ENCODE assay signal across 8 cellular contexts in genomic region chr14:24605435-24606190, GRCh38. TPM values are rescaled to one million over a fixed set of nuclear protein-coding genes. Genes with fewer than 3 reads are reported as not detected.
A peak's percentile ranks its signal among the peaks of the same experiment; 100 is the strongest.
DNase-seq lines count a peak whose midpoint lies in the region; ATAC-seq and TF ChIP-seq lines count a peak whose summit lies in the region.

No MANE protein-coding gene starts in this region.

- intact Hi-C loops in Right ventricle myocardium superior (cut with DNase I), result no loop called here

- DNase-seq in cardiac muscle cell (ENCODE audit: low read depth in 1 of 2, low spot score in 1 of 2) (no peak), Right ventricle myocardium superior (no peak), NT2/D1 (ENCODE audit: low read depth, low spot score) (peak; percentile 13), activated T-cell treated with anti-CD3 and anti-CD28 coated beads for 48 hours (ENCODE audit: low read depth) (peak; percentile 65), NCI-H2196 (lab: John Stamatoyannopoulos, UW; ENCODE audit: unreplicated experiment) (no peak)
- DNase-seq in stimulated activated CD4-positive, alpha-beta T cell treated with anti-CD3 and anti-CD28 coated beads, Interleukin-1b, Interleukin-23, amount 100 ng/mL, for 4 hours (ENCODE audit: low read depth in 2 of 2), result peak; percentile 53 to 59

- no peaks in the 10 kb centered on the region for H3K9me3 ChIP-seq in cardiac muscle cell (ENCODE audit: low read depth)
- no peaks in the 10 kb centered on the region for H3K9me3 ChIP-seq in NT2/D1 (ENCODE audit: insufficient read depth, low read length)
- H3K9me3 ChIP-seq in gastroesophageal sphincter, result peaks cover 0 to 5% (median 0%) of the 10 kb centered on the region in 3 donors

- H3K36me3 ChIP-seq in cardiac muscle cell (no peaks in the 10 kb centered on the region), NT2/D1 (ENCODE audit: insufficient read depth, insufficient read length, low read length) (no peaks in the 10 kb centered on the region), gastroesophageal sphincter (no peaks in the 10 kb centered on the region)

- TF ChIP-seq EP300 in gastroesophageal sphincter (IDR thresholded peaks at IDR 0.05), result no peak

- H3K4me1 ChIP-seq in cardiac muscle cell (ENCODE audit: low read depth), result no peaks in the 10 kb centered on the region
- H3K4me1 ChIP-seq in NT2/D1 (ENCODE audit: insufficient read depth, insufficient read length), result peaks cover 2% of the 10 kb centered on the region
- no peaks in the 10 kb centered on the region for H3K4me1 ChIP-seq in gastroesophageal sphincter

- ATAC-seq in Right ventricle myocardium superior (ENCODE audit: poor library complexity) (no peak), HG02885 (IDR thresholded peaks at IDR 0.05; ENCODE audit: poor library complexity, unreplicated experiment) (peak; percentile 93), gastroesophageal sphincter (no peak)

- H3K9ac ChIP-seq in NT2/D1 (ENCODE audit: insufficient read length, low read depth), result no peak overlapping the region

- 24 to 35% methylated on average over 2 of the region's 3 CpGs for WGBS in gastroesophageal sphincter (ENCODE audit: low coverage in 1 of 2), 2 donors

- TF ChIP-seq POLR2A in gastroesophageal sphincter (IDR thresholded peaks at IDR 0.05), result no peak

- no peak overlapping the region for H3K27ac ChIP-seq in cardiac muscle cell
- H3K27ac ChIP-seq in gastroesophageal sphincter, result no peak overlapping the region

- H3K4me3 ChIP-seq in cardiac muscle cell (no peak overlapping the region), NT2/D1 (ENCODE audit: insufficient read length, low read depth) (no peak overlapping the region), gastroesophageal sphincter (no peak overlapping the region)

- no peaks in the 10 kb centered on the region for H3K27me3 ChIP-seq in cardiac muscle cell
- no peaks in the 10 kb centered on the region for H3K27me3 ChIP-seq in NT2/D1 (ENCODE audit: insufficient read depth, insufficient read length)
- H3K27me3 ChIP-seq in gastroesophageal sphincter, result peaks cover 6% of the 10 kb centered on the region

- TF ChIP-seq CTCF in cardiac muscle cell (IDR thresholded peaks at IDR 0.05; ENCODE audit: low read depth, low read length) (peak; percentile 50), gastroesophageal sphincter (IDR thresholded peaks at IDR 0.05) (peak in 3 of 4 experiments; percentile 16 to 54 (median 27))

RNA-seq across cellular contexts. Expression of gene GZMH, which starts 3.9 kb away (rescaled TPM):
- total RNA-seq in cardiac muscle cell (not detected in 2 replicates), Right ventricle myocardium superior (0.86 TPM), gastroesophageal sphincter (under 1 TPM in 1 of 4 donors, not detected in 3; 0.81 TPM)
- not detected in 2 replicates for polyA plus RNA-seq in cardiac muscle cell

RNA-seq across cellular contexts. Expression of gene GZMB, which starts 28.4 kb away (rescaled TPM):
- not detected in 2 replicates for total RNA-seq in cardiac muscle cell
- not detected in 2 replicates for polyA plus RNA-seq in cardiac muscle cell
- 1.3 TPM for total RNA-seq in Right ventricle myocardium superior
- total RNA-seq in gastroesophageal sphincter, result 1 to 10 TPM in 2 of 4 donors, not detected in 2; 2.0 to 2.9 TPM

RNA-seq across cellular contexts. Expression of gene CTSG, which starts 29.6 kb away (rescaled TPM):
- total RNA-seq in cardiac muscle cell (not detected in 2 replicates), Right ventricle myocardium superior (2.4 TPM), gastroesophageal sphincter (10 to 100 TPM in 1 of 4 donors, 1 to 10 TPM in 2, not detected in 1; 2.1 to 17.2 (median 5.4) TPM)
- polyA plus RNA-seq in cardiac muscle cell, result not detected in 2 replicates

Comparison
In these comparisons a context has a peak if more than half of its experiments do, and no peak if none do; other contexts are left out.
1. DNase-seq: peak in NT2/D1 (single experiment), activated T-cell treated with anti-CD3 and anti-CD28 coated beads for 48 hours (single experiment) and stimulated activated CD4-positive, alpha-beta T cell treated with anti-CD3 and anti-CD28 coated beads, Interleukin-1b, Interleukin-23, amount 100 ng/mL, for 4 hours (2 of 2); none in cardiac muscle cell (0 of 2), Right ventricle myocardium superior (single experiment) and NCI-H2196 (single experiment).